In the genomic region with DNA sequence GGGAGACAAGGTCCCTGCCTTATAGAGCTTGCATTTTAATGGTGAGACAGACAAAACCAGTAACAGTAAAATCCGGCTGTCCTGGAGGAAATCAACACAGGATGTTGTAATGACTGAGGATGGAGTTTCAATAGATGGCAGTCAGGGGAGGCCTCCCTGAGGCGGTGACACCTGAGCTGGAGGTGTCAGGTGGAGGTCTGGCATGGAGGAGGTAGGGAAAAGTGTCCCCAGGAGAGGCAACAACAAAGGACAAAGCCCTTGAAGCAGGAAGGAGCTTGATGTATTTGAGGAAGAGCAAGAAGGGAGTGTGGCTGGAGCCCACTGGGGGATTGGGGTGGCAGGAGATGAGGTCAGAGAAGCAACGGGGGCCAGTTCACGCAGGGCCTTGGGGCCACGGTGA, we compare ENCODE assay signal across 19 cellular contexts. TPM values are rescaled to one million over a fixed set of nuclear protein-coding genes. Genes with fewer than 3 reads are reported as not detected.
DNase-seq lines count a peak whose midpoint lies in the region; ATAC-seq and TF ChIP-seq lines count a peak whose summit lies in the region.
"Had no signal": no experiment of that assay in that cellular context is flagged by ENCODE, and none has a peak within 500 bp of the region (broad histone marks: within the 10 kb centered on the region; RNA-seq: fewer than 3 reads in every experiment).

No MANE protein-coding gene starts in this region.

- peaks cover 56% of the 10 kb centered on the region for H3K79me2 ChIP-seq in HCT116 (ENCODE audit: insufficient read depth, low read length)

- peak overlapping the region in 1 of 4 donors; percentile 56 for H3K4me3 Mint-ChIP-seq in CD4-positive, CD25-positive, alpha-beta regulatory T cell
- no peak overlapping the region for H3K4me3 Mint-ChIP-seq in central memory CD8-positive, alpha-beta T cell
- peak overlapping the region; percentile 26 for H3K4me3 Mint-ChIP-seq in natural killer cell
- H3K4me3 Mint-ChIP-seq: activated naive CD8-positive, alpha-beta T cell treated with anti-CD3 and anti-CD28 coated beads for 36 hours; neural crest cell; stimulated activated naive CD8-positive, alpha-beta T cell treated with anti-CD3 and anti-CD28 coated beads, Interleukin-15, Interleukin-2, amounts not matched to agents 100 ng/mL and 50 ng/mL, for 24 hours had no signal

- no peaks in the 10 kb centered on the region for H3K27me3 ChIP-seq in CD4-positive, CD25-positive, alpha-beta regulatory T cell (ENCODE audit: control insufficient read depth, insufficient read depth, low read length)
- H3K27me3 ChIP-seq in HCT116 (ENCODE audit: insufficient read depth, low read length), result no peaks in the 10 kb centered on the region
- H3K27me3 ChIP-seq: right lobe of liver had no signal

- no peak for DNase-seq in CD4-positive, CD25-positive, alpha-beta regulatory T cell
- DNase-seq in HCT116 (ENCODE audit: low read depth, low spot score) (no peak), natural killer cell (no peak), GOT3 (lab: John Stamatoyannopoulos, UW) (no peak), dermis blood vessel endothelial cell (no peak)
- no peak for DNase-seq in central memory CD8-positive, alpha-beta T cell (ENCODE audit: low spot score in 2 of 2)
- DNase-seq: activated naive CD8-positive, alpha-beta T cell treated with anti-CD3 and anti-CD28 coated beads for 36 hours; Karpas-422; left lung; NCI-H1048; NCI-H187 treated with DMSO at 0.1 percent for 48 hours; right lobe of liver; stimulated activated CD4-positive, alpha-beta T cell treated with anti-CD3 and anti-CD28 coated beads, Interleukin-12 subunit alpha, Interleukin-12 subunit beta, amount 100 ng/mL, for 4 hours; T-helper 9 cell; WERI-Rb-1 had no signal

- H3K9ac ChIP-seq in HCT116 (ENCODE audit: low read length), result no peak overlapping the region

- H4K20me1 ChIP-seq in HCT116 (ENCODE audit: insufficient read depth), result no peaks in the 10 kb centered on the region

- H3K9me2 ChIP-seq in HCT116 (ENCODE audit: insufficient read depth), result no peaks in the 10 kb centered on the region

- peaks cover 0 to 5% (median 0%) of the 10 kb centered on the region in 7 donors for H3K9me3 Mint-ChIP-seq in CD4-positive, CD25-positive, alpha-beta regulatory T cell
- H3K9me3 Mint-ChIP-seq in central memory CD8-positive, alpha-beta T cell, result peaks cover 6% of the 10 kb centered on the region
- H3K9me3 Mint-ChIP-seq in natural killer cell, result peaks cover 0 to 3% of the 10 kb centered on the region in 2 donors
- H3K9me3 Mint-ChIP-seq: neural crest cell had no signal

- no peak overlapping the region for H3K27ac ChIP-seq in CD4-positive, CD25-positive, alpha-beta regulatory T cell (ENCODE audit: insufficient read depth, low read length, poor library complexity, severe bottlenecking)
- 0 out of 2 replicates have a peak overlapping the region, but pooled peaks have one; percentile 96 for H3K27ac ChIP-seq in HCT116 (ENCODE audit: low read depth, low read length)
- H3K27ac ChIP-seq: left lung, right lobe of liver, WERI-Rb-1 had no signal

- H3K4me3 ChIP-seq in CD4-positive, CD25-positive, alpha-beta regulatory T cell (ENCODE audit: low read depth, low read length), result no peak overlapping the region
- H3K4me3 ChIP-seq in HCT116 (replicated peaks in 1 of 2; ENCODE audit: low read depth in 1 of 2, low read length in 2 of 2), result no peak overlapping the region
- H3K4me3 ChIP-seq: left lung, right lobe of liver had no signal

- TF ChIP-seq CTCF in HCT116 (IDR thresholded peaks at IDR 0.05 in 2 of 3, conservative IDR thresholded peaks at IDR 0.05 in 1 of 3; ENCODE audit: borderline replicate concordance in 1 of 3, insufficient read depth in 1 of 3, low read depth in 2 of 3, low read length in 2 of 3) (no peak), natural killer cell (IDR thresholded peaks at IDR 0.05) (no peak)

- ATAC-seq in CD4-positive, CD25-positive, alpha-beta regulatory T cell (ENCODE audit: low read depth in 2 of 2), result no peak
- ATAC-seq in HCT116 (no peak), natural killer cell (no peak), GM21390 (IDR thresholded peaks at IDR 0.05; ENCODE audit: unreplicated experiment) (no peak)
- no peak for ATAC-seq in central memory CD8-positive, alpha-beta T cell (replicated peaks; ENCODE audit: extremely low read depth, poor library complexity, severe bottlenecking)
- ATAC-seq: left lung, right lobe of liver had no signal

- TF ChIP-seq RAD21 in HCT116 (IDR thresholded peaks at IDR 0.05; ENCODE audit: low read depth), result no peak

- H3K27me3 Mint-ChIP-seq in CD4-positive, CD25-positive, alpha-beta regulatory T cell, result peaks cover 36% of the 10 kb centered on the region
- peaks cover 24% of the 10 kb centered on the region for H3K27me3 Mint-ChIP-seq in central memory CD8-positive, alpha-beta T cell
- H3K27me3 Mint-ChIP-seq in natural killer cell (ENCODE audit: low read depth in 2 of 2), result peaks cover 13 to 22% of the 10 kb centered on the region in 2 donors

- no peaks in the 10 kb centered on the region for H3K36me3 ChIP-seq in CD4-positive, CD25-positive, alpha-beta regulatory T cell (ENCODE audit: control insufficient read depth, insufficient read depth, low read length)
- H3K36me3 ChIP-seq in HCT116 (ENCODE audit: control insufficient read depth in 1 of 2, insufficient read depth in 2 of 2, low read length in 2 of 2), result peaks cover 0 to 9% of the 10 kb centered on the region in 2 experiments; a peak in 1 of 4 replicates
- H3K36me3 ChIP-seq: left lung, right lobe of liver had no signal

- H3K4me1 ChIP-seq in CD4-positive, CD25-positive, alpha-beta regulatory T cell (ENCODE audit: control insufficient read depth, insufficient read depth, low read length, poor library complexity, severe bottlenecking), result peaks cover 16% of the 10 kb centered on the region
- H3K4me1 ChIP-seq in HCT116 (ENCODE audit: control insufficient read depth in 1 of 2, insufficient read depth in 2 of 2, low read length in 2 of 2), result peaks cover 19 to 48% of the 10 kb centered on the region in 2 experiments
- H3K4me1 ChIP-seq: right lobe of liver had no signal

- CTCF ChIA-PET in HCT116 (lab: Charles Lee), result interaction anchor here (1.3 kb wide), 1 partner anchor 67 kb away, joined by 3 read pairs; no protein-coding TSS in a partner anchor

- no TSS peak for BruUV-seq in HCT116 (replicated peaks; lab: Mats Ljungman, UMichigan)

- peak overlapping the region in 2 of 3 donors; percentile 28 to 70 for H3K27ac Mint-ChIP-seq in CD4-positive, CD25-positive, alpha-beta regulatory T cell
- peak overlapping the region; percentile 1 for H3K27ac Mint-ChIP-seq in central memory CD8-positive, alpha-beta T cell (ENCODE audit: low read depth)
- peak overlapping the region in 1 of 2 donors; percentile 8 for H3K27ac Mint-ChIP-seq in natural killer cell
- H3K27ac Mint-ChIP-seq: activated naive CD8-positive, alpha-beta T cell treated with anti-CD3 and anti-CD28 coated beads for 36 hours; activated T-helper 2 cell treated with anti-CD3 and anti-CD28 coated beads, Interferon-gamma antibody, Interleukin-2, Interleukin-4, amounts not matched to agents 10 μg/mL and 5 μg/mL and 100 μg/mL, durations not matched to agents 14 hours and 24 hours and 36 hours; stimulated activated naive CD8-positive, alpha-beta T cell treated with anti-CD3 and anti-CD28 coated beads, Interleukin-15, Interleukin-2, amounts not matched to agents 100 ng/mL and 50 ng/mL, for 24 hours had no signal

- no peaks in the 10 kb centered on the region for H3K9me3 ChIP-seq in CD4-positive, CD25-positive, alpha-beta regulatory T cell (ENCODE audit: control insufficient read depth in 2 of 2, low read length in 2 of 2)
- H3K9me3 ChIP-seq in HCT116 (ENCODE audit: control insufficient read depth in 1 of 2, insufficient read depth in 1 of 2, low read depth in 1 of 2, low read length in 2 of 2), result no peaks in the 10 kb centered on the region
- H3K9me3 ChIP-seq: left lung, right lobe of liver had no signal

- TF ChIP-seq POLR2A in HCT116 (IDR thresholded peaks at IDR 0.05; ENCODE audit: borderline replicate concordance, extremely low read depth, insufficient read depth, insufficient read length), result no peak

- H3K4me2 ChIP-seq in HCT116 (ENCODE audit: low read length), result 0 out of 2 replicates have a peak overlapping the region, but pooled peaks have one; percentile 5

- no peak overlapping the region for H2AFZ ChIP-seq in HCT116 (ENCODE audit: low read depth, low read length, poor library complexity, severe bottlenecking)

- RAD21 ChIA-PET in HCT116 (lab: Charles Lee; ENCODE audit: low non-redundant PET in 1 of 2, low total read pairs in 2 of 2, uncharacterized antibody in 2 of 2, unreplicated experiment in 2 of 2), result no interaction called here

- H3K36me3 Mint-ChIP-seq in CD4-positive, CD25-positive, alpha-beta regulatory T cell, result no peaks in the 10 kb centered on the region
- peaks cover 13% of the 10 kb centered on the region for H3K36me3 Mint-ChIP-seq in central memory CD8-positive, alpha-beta T cell (ENCODE audit: insufficient read depth)
- no peaks in the 10 kb centered on the region for H3K36me3 Mint-ChIP-seq in natural killer cell
- H3K36me3 Mint-ChIP-seq: activated naive CD8-positive, alpha-beta T cell treated with anti-CD3 and anti-CD28 coated beads for 36 hours had no signal

- POLR2A ChIA-PET in HCT116 (lab: Charles Lee), result interaction anchor here (2.0 to 2.1 kb wide), 2 partner anchors 10 to 12 kb away, joined by 5 to 8 read pairs; a partner anchor contains a TSS

- H3K4me1 Mint-ChIP-seq in CD4-positive, CD25-positive, alpha-beta regulatory T cell, result peaks cover 12 to 36% (median 21%) of the 10 kb centered on the region in 4 donors
- H3K4me1 Mint-ChIP-seq in central memory CD8-positive, alpha-beta T cell, result peaks cover 38% of the 10 kb centered on the region
- H3K4me1 Mint-ChIP-seq in natural killer cell, result peaks cover 47 to 48% of the 10 kb centered on the region in 2 donors

- intact Hi-C loops in HCT116 (cut with micrococcal nuclease) (loop anchor here (2.0 kb wide), 1 partner anchor 14 kb away; no protein-coding TSS in a partner anchor), natural killer cell (cut with micrococcal nuclease) (no loop called here)

RNA-seq across cellular contexts. Expression of a gene that starts 7.8 kb away (rescaled TPM):
- not detected for total RNA-seq in CD4-positive, CD25-positive, alpha-beta regulatory T cell
- polyA plus RNA-seq in CD4-positive, CD25-positive, alpha-beta regulatory T cell, result not detected
- 26.2 TPM for total RNA-seq in HCT116 (2021; ENCODE audit: unreplicated experiment)
- polyA plus RNA-seq in HCT116 (2012), result 25.2 and 27.0 TPM in 2 replicates
- under 1 TPM; 0.05 to 0.28 (median 0.07) TPM for total RNA-seq in natural killer cell
- total RNA-seq in dermis blood vessel endothelial cell, result 0.51 and 0.79 TPM in 2 replicates

RNA-seq across cellular contexts. Expression of a gene that starts 9.9 kb away (rescaled TPM):
- 37.6 TPM for total RNA-seq in CD4-positive, CD25-positive, alpha-beta regulatory T cell
- 10 to 100 TPM; 28.8 to 29.9 (median 29.5) TPM for polyA plus RNA-seq in CD4-positive, CD25-positive, alpha-beta regulatory T cell
- total RNA-seq in HCT116 (2021; ENCODE audit: unreplicated experiment) (212 TPM), natural killer cell (10 to 100 TPM; 41.5 to 47.5 (median 46.0) TPM), dermis blood vessel endothelial cell (37.6 and 70.8 TPM in 2 replicates)
- 235 and 236 TPM in 2 replicates for polyA plus RNA-seq in HCT116 (2012)

RNA-seq across cellular contexts. Expression of a gene that starts 37.1 kb away (rescaled TPM):
- not detected for total RNA-seq in CD4-positive, CD25-positive, alpha-beta regulatory T cell
- polyA plus RNA-seq in CD4-positive, CD25-positive, alpha-beta regulatory T cell, result not detected
- total RNA-seq in HCT116 (2021; ENCODE audit: unreplicated experiment) (0.49 TPM), natural killer cell (not detected), dermis blood vessel endothelial cell (not detected in 2 replicates)
- polyA plus RNA-seq in HCT116 (2012), result 0.44 and 0.62 TPM in 2 replicates
- total RNA-seq: activated T-helper 2 cell treated with anti-CD3 and anti-CD28 coated beads, Interferon-gamma antibody, Interleukin-2, Interleukin-4, amounts not matched to agents 10 μg/mL and 5 μg/mL and 100 μg/mL, durations not matched to agents 14 hours and 24 hours and 36 hours; left lung; neural crest cell had no signal

RNA-seq across cellular contexts. Expression of a gene that starts 37.5 kb away (rescaled TPM):
- total RNA-seq in CD4-positive, CD25-positive, alpha-beta regulatory T cell, result 9.3 TPM
- polyA plus RNA-seq in CD4-positive, CD25-positive, alpha-beta regulatory T cell, result 1 to 10 TPM; 1.9 to 5.3 (median 4.5) TPM
- total RNA-seq in HCT116 (2021; ENCODE audit: unreplicated experiment), result 13.2 TPM
- polyA plus RNA-seq in HCT116 (2012), result 10.1 and 10.6 TPM in 2 replicates
- total RNA-seq in natural killer cell, result 10 to 100 TPM; 10.2 to 12.3 (median 11.1) TPM
- total RNA-seq in dermis blood vessel endothelial cell, result 1.9 and 3.8 TPM in 2 replicates

RNA-seq across cellular contexts. Expression of a gene that starts 44.5 kb away (rescaled TPM):
- total RNA-seq in CD4-positive, CD25-positive, alpha-beta regulatory T cell, result 29.0 TPM
- 10 to 100 TPM; 33.9 to 52.9 (median 43.1) TPM for polyA plus RNA-seq in CD4-positive, CD25-positive, alpha-beta regulatory T cell
- 64.8 TPM for total RNA-seq in HCT116 (2021; ENCODE audit: unreplicated experiment)
- 25.1 and 25.5 TPM in 2 replicates for polyA plus RNA-seq in HCT116 (2012)
- 10 to 100 TPM; 14.2 to 29.0 (median 16.7) TPM for total RNA-seq in natural killer cell
- 41.4 and 57.9 TPM in 2 replicates for total RNA-seq in dermis blood vessel endothelial cell

Comparison
In these comparisons a context has a peak if more than half of its experiments do, and no peak if none do; other contexts are left out.
1. RNA of a gene that starts 7.8 kb away (total RNA-seq): 26.2 TPM in HCT116 (single experiment); 0.51 to 0.79 TPM in dermis blood vessel endothelial cell, 0.05 to 0.28 TPM in natural killer cell and not detected in CD4-positive, CD25-positive, alpha-beta regulatory T cell (single experiment); every median in the first group is over 10 times any median in the second.